Comparison of ENCODE assay signal across 8 cellular contexts in the genomic region with DNA sequence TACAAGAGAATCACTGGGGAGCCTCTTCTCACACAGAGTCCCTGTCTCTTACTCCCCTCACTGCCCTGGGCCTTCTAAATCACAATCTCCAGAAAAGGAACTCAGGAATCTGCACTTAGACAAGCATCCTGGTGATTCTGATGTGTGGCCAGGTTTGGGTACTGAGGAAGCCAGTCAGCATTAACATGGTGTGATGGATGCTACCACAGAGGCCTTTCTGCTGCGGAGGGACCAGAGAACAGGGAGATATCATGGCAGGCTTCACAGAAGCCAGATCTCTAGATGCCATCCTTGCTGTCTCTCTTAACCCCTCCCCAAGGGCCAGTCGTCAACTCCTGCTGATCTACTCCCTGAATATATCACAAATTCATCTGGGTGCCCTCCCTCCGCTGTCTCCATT. TPM values are rescaled to one million over a fixed set of nuclear protein-coding genes. Genes with fewer than 3 reads are reported as not detected.
DNase-seq lines count a peak whose midpoint lies in the region; ATAC-seq and TF ChIP-seq lines count a peak whose summit lies in the region.

No MANE protein-coding gene starts in this region.

- no peaks in the 10 kb centered on the region for H3K27me3 Mint-ChIP-seq in activated CD4-positive, alpha-beta T cell treated with anti-CD3 and anti-CD28 coated beads for 36 hours

- no peak for ATAC-seq in activated CD4-positive, alpha-beta T cell treated with anti-CD3 and anti-CD28 coated beads for 36 hours
- no peak for ATAC-seq in HG03135 (IDR thresholded peaks at IDR 0.05; ENCODE audit: unreplicated experiment)
- no peak for ATAC-seq in body of pancreas

- TF ChIP-seq POLR2A in body of pancreas (IDR thresholded peaks at IDR 0.05) = no peak

- no peak for DNase-seq in activated CD4-positive, alpha-beta T cell treated with anti-CD3 and anti-CD28 coated beads for 36 hours
- DNase-seq in activated CD4-positive, alpha-beta T cell treated with anti-CD3 and anti-CD28 coated beads, Interleukin-2, amount 50 U/mL, for 4 hours = no peak
- DNase-seq in SK-N-MC (ENCODE audit: low read depth, low spot score) (no peak), fibroblast of the aortic adventitia (ENCODE audit: low read depth) (no peak), smooth muscle cell (lab: John Stamatoyannopoulos, UW; ENCODE audit: unreplicated experiment) (no peak), activated gamma-delta T cell (lab: John Stamatoyannopoulos, UW) (no peak), body of pancreas (no peak)

- H3K36me3 ChIP-seq in SK-N-MC (ENCODE audit: insufficient read depth, low read length) (peaks cover 6% of the 10 kb centered on the region; the same call in 1 of the 2 replicates), smooth muscle cell (ENCODE audit: low read depth) (no peaks in the 10 kb centered on the region), body of pancreas (replicated peaks in 1 of 2; ENCODE audit: insufficient read depth in 1 of 2, low read depth in 2 of 2) (peaks cover 0 to under 1% of the 10 kb centered on the region in 2 donors)

- peaks cover 7% of the 10 kb centered on the region for H3K79me2 ChIP-seq in smooth muscle cell (ENCODE audit: low read depth)

- H3K4me3 Mint-ChIP-seq in activated CD4-positive, alpha-beta T cell treated with anti-CD3 and anti-CD28 coated beads for 36 hours = peak overlapping the region; percentile 74

- POLR2A ChIA-PET in activated CD4-positive, alpha-beta T cell treated with anti-CD3 and anti-CD28 coated beads for 36 hours (lab: Charles Lee) = no interaction called here

- H3K4me1 ChIP-seq in smooth muscle cell (ENCODE audit: low read depth) = peaks cover 14% of the 10 kb centered on the region
- peaks cover 33% of the 10 kb centered on the region for H3K4me1 ChIP-seq in body of pancreas

- H3K4me3 ChIP-seq in SK-N-MC = peak overlapping the region; percentile 88; the same call in 1 of the 2 replicates
- H3K4me3 ChIP-seq in fibroblast of the aortic adventitia (ENCODE audit: low read depth, low read length) = peak overlapping the region; percentile 73
- H3K4me3 ChIP-seq in smooth muscle cell = no peak overlapping the region
- no peak overlapping the region for H3K4me3 ChIP-seq in body of pancreas

- TF ChIP-seq CTCF in fibroblast of the aortic adventitia (IDR thresholded peaks at IDR 0.05; ENCODE audit: insufficient read depth, low read length) = no peak
- TF ChIP-seq CTCF in smooth muscle cell (IDR thresholded peaks at IDR 0.05; ENCODE audit: borderline replicate concordance, insufficient read depth, poor library complexity, severe bottlenecking) = no peak
- no peak for TF ChIP-seq CTCF in body of pancreas (IDR thresholded peaks at IDR 0.05)

- intact Hi-C loops in activated CD4-positive, alpha-beta T cell treated with anti-CD3 and anti-CD28 coated beads for 36 hours (cut with DNase I, micrococcal nuclease) = loop anchor here (5.0 to 10.0 kb wide), 6 partner anchors 600 to 1632 kb away; partner anchors contain the start of genes CORO2A (in 1 of the 2), MSANTD3 (in 1 of the 2), NANS (in 1 of the 2) and NR4A3 (in 1 of the 2)
- intact Hi-C loops in body of pancreas (cut with DNase I) = no loop called here

- H3K4me2 ChIP-seq in smooth muscle cell = peak overlapping the region; percentile 84

- H3K27me3 ChIP-seq in smooth muscle cell (ENCODE audit: low read depth) (no peaks in the 10 kb centered on the region), body of pancreas (no peaks in the 10 kb centered on the region)

- H3K9me3 ChIP-seq in SK-N-MC (ENCODE audit: low read depth, low read length) = no peaks in the 10 kb centered on the region
- H3K9me3 ChIP-seq in smooth muscle cell (replicated peaks; ENCODE audit: low read depth) = no peaks in the 10 kb centered on the region
- no peaks in the 10 kb centered on the region for H3K9me3 ChIP-seq in body of pancreas

- no peak overlapping the region for H2AFZ ChIP-seq in smooth muscle cell (ENCODE audit: low read depth)

- H3K9me3 Mint-ChIP-seq in activated CD4-positive, alpha-beta T cell treated with anti-CD3 and anti-CD28 coated beads for 36 hours (ENCODE audit: low read depth) = peaks cover 10% of the 10 kb centered on the region

- H3K27ac ChIP-seq in SK-N-MC = no peak overlapping the region
- no peak overlapping the region for H3K27ac ChIP-seq in smooth muscle cell (ENCODE audit: low read depth)
- H3K27ac ChIP-seq in body of pancreas = no peak overlapping the region

- H3K36me3 Mint-ChIP-seq in activated CD4-positive, alpha-beta T cell treated with anti-CD3 and anti-CD28 coated beads for 36 hours (ENCODE audit: low read depth) = peaks cover 6% of the 10 kb centered on the region

- WGBS in smooth muscle cell (ENCODE audit: low lambda C conversion rate) = 90% methylated on average over 3 of the region's 3 CpGs
- 85 to 86% methylated on average over 3 of the region's 3 CpGs for WGBS in body of pancreas, 2 donors

- no peak overlapping the region for H3K27ac Mint-ChIP-seq in activated CD4-positive, alpha-beta T cell treated with anti-CD3 and anti-CD28 coated beads for 36 hours

- peaks cover 34% of the 10 kb centered on the region for H4K20me1 ChIP-seq in smooth muscle cell (ENCODE audit: low read depth)

- H3K4me1 Mint-ChIP-seq in activated CD4-positive, alpha-beta T cell treated with anti-CD3 and anti-CD28 coated beads for 36 hours = peaks cover 30% of the 10 kb centered on the region

- H3F3A ChIP-seq in smooth muscle cell (ENCODE audit: low read depth) = no peaks in the 10 kb centered on the region

- no peak overlapping the region for H3K9ac ChIP-seq in SK-N-MC (ENCODE audit: insufficient read length)
- no peak overlapping the region for H3K9ac ChIP-seq in smooth muscle cell (ENCODE audit: low read depth)

- CTCF ChIA-PET in activated CD4-positive, alpha-beta T cell treated with anti-CD3 and anti-CD28 coated beads for 36 hours (lab: Charles Lee) = interaction anchor here (0.9 to 8.9 kb wide), 3 partner anchors 13 to 737 kb away, joined by 3 to 57 read pairs (median 5); partner anchors contain the start of gene GALNT12

RNA-seq across cellular contexts. Expression of gene ANKS6, which starts 1.6 kb away (rescaled TPM):
- 10 to 100 TPM; 15.8 to 17.4 TPM for total RNA-seq in activated CD4-positive, alpha-beta T cell treated with anti-CD3 and anti-CD28 coated beads for 36 hours
- total RNA-seq in fibroblast of the aortic adventitia (ENCODE audit: low replicate concordance) (12.7 and 13.8 TPM in 2 replicates), smooth muscle cell (6.6 and 10.5 TPM in 2 replicates), body of pancreas (10 to 100 TPM; 13.2 to 32.0 TPM)
- 13.6 and 15.5 TPM in 2 replicates for polyA plus RNA-seq in smooth muscle cell

RNA-seq across cellular contexts. Expression of gene GALNT12, which starts 12.7 kb away (rescaled TPM):
- total RNA-seq in activated CD4-positive, alpha-beta T cell treated with anti-CD3 and anti-CD28 coated beads for 36 hours = 10 to 100 TPM; 10.2 to 12.7 TPM
- 24.9 and 138 TPM in 2 replicates for total RNA-seq in fibroblast of the aortic adventitia (ENCODE audit: low replicate concordance)
- 1.7 and 2.6 TPM in 2 replicates for total RNA-seq in smooth muscle cell
- 2.9 and 4.0 TPM in 2 replicates for polyA plus RNA-seq in smooth muscle cell
- 10 to 100 TPM; 13.0 to 53.1 TPM for total RNA-seq in body of pancreas

Comparison
In these comparisons a context has a peak if more than half of its experiments do, and no peak if none do; other contexts are left out.
1. H3K4me3 ChIP-seq: peak in SK-N-MC (single experiment) and fibroblast of the aortic adventitia (single experiment); none in smooth muscle cell (single experiment) and body of pancreas (0 of 2).